Comparison of ENCODE assay signal across 24 cellular contexts in the genomic region with DNA sequence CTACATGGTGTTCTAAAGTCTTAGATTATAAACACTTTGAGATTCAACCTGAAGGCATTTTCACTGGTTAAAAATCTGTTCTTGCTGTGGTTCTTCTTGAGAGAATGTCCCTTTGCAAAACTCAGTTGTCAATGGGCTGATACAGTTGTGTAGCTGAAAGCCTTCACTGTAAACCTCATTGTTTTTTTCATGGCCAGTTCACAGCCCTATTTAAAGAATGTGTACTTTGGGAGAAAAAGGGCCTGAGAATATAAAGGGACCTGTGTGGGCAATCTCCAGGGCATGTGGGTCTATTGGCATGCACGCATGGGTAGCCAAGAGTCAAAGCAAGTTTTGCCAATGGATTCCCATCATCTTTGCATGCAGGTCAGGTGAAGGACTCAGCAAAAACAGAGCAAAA. TPM values are rescaled to one million over a fixed set of nuclear protein-coding genes. Genes with fewer than 3 reads are reported as not detected.
A peak's percentile ranks its signal among the peaks of the same experiment; 100 is the strongest.
DNase-seq lines count a peak whose midpoint lies in the region; ATAC-seq and TF ChIP-seq lines count a peak whose summit lies in the region.
"Had no signal": no experiment of that assay in that cellular context is flagged by ENCODE, and none has a peak within 500 bp of the region (broad histone marks: within the 10 kb centered on the region; RNA-seq: fewer than 3 reads in every experiment).

No MANE protein-coding gene starts in this region.

- no peak for TF ChIP-seq CTCF in IMR-90 (conservative IDR thresholded peaks at IDR 0.05; ENCODE audit: low read depth, low read length)
- no peak for TF ChIP-seq CTCF in osteoblast (IDR thresholded peaks at IDR 0.05; ENCODE audit: extremely low read depth, low read depth, low read length)
- TF ChIP-seq CTCF in lower leg skin (IDR thresholded peaks at IDR 0.05): no peak

- H4K91ac ChIP-seq in IMR-90 (ENCODE audit: insufficient read depth, low read depth, low read length): no peak overlapping the region; the same call in 1 of the 2 replicates

- H3K27ac Mint-ChIP-seq in effector memory CD8-positive, alpha-beta T cell: peak overlapping the region; percentile 49 to 72
- H3K27ac Mint-ChIP-seq: naive B cell had no signal

- H3K9me3 Mint-ChIP-seq in effector memory CD8-positive, alpha-beta T cell: no peaks in the 10 kb centered on the region
- H3K9me3 Mint-ChIP-seq: activated T-helper 2 cell treated with anti-CD3 and anti-CD28 coated beads, Interferon-gamma antibody, Interleukin-2, Interleukin-4, amounts not matched to agents 10 μg/mL and 5 μg/mL and 100 μg/mL, durations not matched to agents 14 hours and 24 hours and 36 hours; IgD-negative memory B cell; naive B cell had no signal

- peak overlapping the region; percentile 17 for H2BK5ac ChIP-seq in IMR-90 (ENCODE audit: low read depth, low read length, poor library complexity, severe bottlenecking)

- H2AFZ ChIP-seq in ACC112 (ENCODE audit: low read length, unreplicated experiment) (no peak overlapping the region), IMR-90 (replicated peaks; ENCODE audit: low read length, poor library complexity) (no peak overlapping the region), osteoblast (ENCODE audit: low read length) (no peak overlapping the region)

- H3K27me3 ChIP-seq in ACC112 (ENCODE audit: insufficient read depth, low read length): no peaks in the 10 kb centered on the region
- H3K27me3 ChIP-seq in IMR-90 (ENCODE audit: control insufficient read depth, insufficient read depth, low read length): no peaks in the 10 kb centered on the region
- no peaks in the 10 kb centered on the region for H3K27me3 ChIP-seq in osteoblast (ENCODE audit: insufficient read depth, low read length)
- H3K27me3 ChIP-seq: colonic mucosa had no signal

- no peak overlapping the region for H3K18ac ChIP-seq in IMR-90 (ENCODE audit: low read depth, low read length)

- H3K9me3 ChIP-seq in IMR-90 (ENCODE audit: control insufficient read depth, insufficient read depth, low read length) (no peaks in the 10 kb centered on the region), osteoblast (ENCODE audit: low read depth, low read length) (no peaks in the 10 kb centered on the region)
- H3K9me3 ChIP-seq: breast epithelium, colonic mucosa, heart left ventricle had no signal

- H3K4me3 ChIP-seq in ACC112 (ENCODE audit: low read depth, low read length): no peak overlapping the region
- H3K4me3 ChIP-seq in IMR-90 (ENCODE audit: insufficient read depth, low read depth, low read length): no peak overlapping the region
- H3K4me3 ChIP-seq in osteoblast (ENCODE audit: insufficient read depth, low read length): no peak overlapping the region
- no peak overlapping the region for H3K4me3 ChIP-seq in lower leg skin (ENCODE audit: low read depth, poor library complexity, severe bottlenecking)
- H3K4me3 ChIP-seq: breast epithelium, colonic mucosa, heart left ventricle, smooth muscle cell had no signal

- H4K8ac ChIP-seq in IMR-90 (ENCODE audit: low read depth in 2 of 2, low read length in 2 of 2): no peak overlapping the region

- dilution Hi-C loops in IMR-90 (cut with HindIII; ENCODE audit: low sequenced_read_pairs, unreplicated experiment): no loop called here

- H2AK9ac ChIP-seq in IMR-90 (replicated peaks; ENCODE audit: low read depth, low read length, poor library complexity): no peak overlapping the region

- no peaks in the 10 kb centered on the region for H4K20me1 ChIP-seq in IMR-90 (ENCODE audit: insufficient read depth, low read length)
- no peaks in the 10 kb centered on the region for H4K20me1 ChIP-seq in osteoblast (ENCODE audit: insufficient read depth, low read length)

- TF ChIP-seq POLR2A in IMR-90 (IDR thresholded peaks at IDR 0.05; ENCODE audit: low read depth, low read length) (no peak), lower leg skin (IDR thresholded peaks at IDR 0.05) (no peak)

- no peaks in the 10 kb centered on the region for H3K36me3 Mint-ChIP-seq in effector memory CD8-positive, alpha-beta T cell (ENCODE audit: insufficient read depth)
- H3K36me3 Mint-ChIP-seq: IgD-negative memory B cell, naive B cell had no signal

- H2BK20ac ChIP-seq in IMR-90 (ENCODE audit: low read depth, low read length): 0 out of 2 replicates have a peak overlapping the region, but pooled peaks have one; percentile 17

- H3K14ac ChIP-seq in IMR-90 (replicated peaks; ENCODE audit: low read depth, low read length): peak overlapping the region; percentile 46; the same call in 1 of the 2 replicates

- H4K5ac ChIP-seq in IMR-90 (ENCODE audit: low read depth, low read length): peak overlapping the region; percentile 54; the same call in 1 of the 2 replicates

- CTCF ChIA-PET in IMR-90 (lab: Yijun Ruan, JAX): no interaction called here

- WGBS in IMR-90 (ENCODE audit: extremely low coverage in 2 of 2, insufficient read length in 1 of 2), 2 experiments: 67% methylated on average over 1 of the region's 1 CpG; no CpG with 5 or more reads in 1 of the 2 experiments
- 63 to 88% methylated on average over 1 of the region's 1 CpG for WGBS in lower leg skin, 2 donors

- H3K79me2 ChIP-seq in ACC112 (ENCODE audit: control insufficient read depth, insufficient read depth, low read length, unreplicated experiment) (no peaks in the 10 kb centered on the region), osteoblast (ENCODE audit: insufficient read depth, low read length) (no peaks in the 10 kb centered on the region)

- H3K4me1 ChIP-seq in ACC112 (ENCODE audit: control insufficient read depth, insufficient read depth, low read length, unreplicated experiment) (peaks cover 41% of the 10 kb centered on the region), IMR-90 (ENCODE audit: control insufficient read depth, insufficient read depth, low read length) (peaks cover 14% of the 10 kb centered on the region), osteoblast (ENCODE audit: insufficient read depth, low read length) (peaks cover 47% of the 10 kb centered on the region)
- H3K4me1 ChIP-seq: breast epithelium, colonic mucosa had no signal

- H2BK120ac ChIP-seq in IMR-90 (ENCODE audit: low read depth, low read length): peak overlapping the region; percentile 43

- H3K9ac ChIP-seq in IMR-90 (ENCODE audit: low read depth, low read length): no peak overlapping the region

- H2BK15ac ChIP-seq in IMR-90 (ENCODE audit: low read depth, low read length): no peak overlapping the region

- POLR2A ChIA-PET in IMR-90 (lab: Charles Lee; ENCODE audit: unreplicated experiment): no interaction called here

- H3K36me3 ChIP-seq in ACC112 (ENCODE audit: insufficient read depth, low read length): no peaks in the 10 kb centered on the region
- H3K36me3 ChIP-seq in IMR-90 (ENCODE audit: control insufficient read depth, insufficient read depth, low read length): no peaks in the 10 kb centered on the region
- no peaks in the 10 kb centered on the region for H3K36me3 ChIP-seq in osteoblast (ENCODE audit: insufficient read depth, low read length)
- H3K36me3 ChIP-seq: breast epithelium, colonic mucosa, heart left ventricle had no signal

- H3K56ac ChIP-seq in IMR-90 (ENCODE audit: extremely low read depth, insufficient read depth, low read length): no peak overlapping the region

- H3K79me1 ChIP-seq in IMR-90 (ENCODE audit: low read depth in 1 of 2, low read length in 2 of 2): no peaks in the 10 kb centered on the region

- in situ Hi-C loops in IMR-90 (cut with MboI; ENCODE audit: low sequenced_read_pairs) (no loop called here), ACHN (cut with HindIII; ENCODE audit: low pct_ligation_motif_present, low pct_unique_long_range_greater_than_20kb, low sequenced_read_pairs) (no loop called here)

- H3K4me1 Mint-ChIP-seq in effector memory CD8-positive, alpha-beta T cell (ENCODE audit: low read depth in 2 of 2): peaks cover 4 to 7% of the 10 kb centered on the region in 2 donors

- DNase-seq in IMR-90 (no peak), osteoblast (ENCODE audit: insufficient read length, low spot score, missing footprints) (no peak), left lobe of liver (ENCODE audit: low spot score) (no peak), ACHN (no peak), lower leg skin (ENCODE audit: low spot score in 2 of 2) (no peak)
- DNase-seq in effector memory CD8-positive, alpha-beta T cell: no peak
- DNase-seq: activated CD4-positive, alpha-beta T cell treated with anti-CD3 and anti-CD28 coated beads, Interleukin-2, amount 50 U/mL, for 1 hour; activated CD8-positive, alpha-beta memory T cell treated with anti-CD3 and anti-CD28 coated beads, Interleukin-2, amount 50 U/mL, for 4 hours; colonic mucosa; heart left ventricle; naive B cell; NCI-H1092 treated with DMSO at 0.1 percent for 48 hours; NCI-H2029; NCI-H2227 treated with DMSO at 0.1 percent for 48 hours; NCI-H748 treated with DMSO at 0.1 percent for 48 hours; stimulated activated CD4-positive, alpha-beta T cell treated with anti-CD3 and anti-CD28 coated beads, Interleukin-2, amount 100 ng/mL, for 24 hours; T-helper 9 cell had no signal

- intact Hi-C loops in IMR-90 (cut with micrococcal nuclease): loop anchor here (10.0 kb wide), 1 partner anchor 586 kb away; no protein-coding TSS in a partner anchor
- intact Hi-C loops in lower leg skin (cut with DNase I; ENCODE audit: low total_unique reads): no loop called here

- no peak overlapping the region for H3K4me3 Mint-ChIP-seq in effector memory CD8-positive, alpha-beta T cell
- H3K4me3 Mint-ChIP-seq: IgD-negative memory B cell, naive B cell had no signal

- H3K27ac ChIP-seq in ACC112 (ENCODE audit: low read depth, low read length): peak overlapping the region; percentile 82; the same call in 1 of the 2 replicates
- no peak overlapping the region for H3K27ac ChIP-seq in IMR-90 (ENCODE audit: insufficient read depth, low read length)
- peak overlapping the region; percentile 55 for H3K27ac ChIP-seq in osteoblast (ENCODE audit: low read depth, low read length)
- H3K27ac ChIP-seq: colonic mucosa had no signal

- H3K23ac ChIP-seq in IMR-90 (ENCODE audit: low read depth, low read length): no peak overlapping the region

- no peaks in the 10 kb centered on the region for H3K27me3 Mint-ChIP-seq in effector memory CD8-positive, alpha-beta T cell
- H3K27me3 Mint-ChIP-seq: IgD-negative memory B cell had no signal

- no peak overlapping the region; the same call in 1 of the 2 replicates for H3K4ac ChIP-seq in IMR-90 (ENCODE audit: low read depth, low read length)

- H3K9me1 ChIP-seq in IMR-90 (ENCODE audit: insufficient read depth, low read length): peaks cover 13% of the 10 kb centered on the region; the same call in 1 of the 2 replicates

- H3K4me2 ChIP-seq in IMR-90 (ENCODE audit: low read depth, low read length): 0 out of 2 replicates have a peak overlapping the region, but pooled peaks have one; percentile 44
- no peak overlapping the region for H3K4me2 ChIP-seq in osteoblast (ENCODE audit: insufficient read depth, low read length)
- H3K4me2 ChIP-seq: smooth muscle cell had no signal

- no peak for TF ChIP-seq RAD21 in IMR-90 (IDR thresholded peaks at IDR 0.05; ENCODE audit: low read length)

- 0 out of 2 replicates have a peak overlapping the region, but pooled peaks have one; percentile 17 for H2AK5ac ChIP-seq in IMR-90 (ENCODE audit: low read depth, low read length)

- no peak for ATAC-seq in IMR-90 (ENCODE audit: low read depth)
- no peak for ATAC-seq in effector memory CD8-positive, alpha-beta T cell (replicated peaks)
- no peak for ATAC-seq in left lobe of liver
- ATAC-seq in GM19467 (IDR thresholded peaks at IDR 0.05; ENCODE audit: unreplicated experiment): no peak

- BruUV-seq in IMR-90 (replicated peaks; lab: Mats Ljungman, UMichigan): no TSS peak

RNA-seq across cellular contexts. Expression of gene MAP7D3, which starts 7.8 kb away (rescaled TPM):
- total RNA-seq in IMR-90 (2012; rRNA removed): 21.7 and 23.8 TPM in 2 replicates
- polyA plus RNA-seq in IMR-90 (2012; rRNA removed): 9.7 and 10.0 TPM in 2 replicates
- polyA plus RNA-seq in IMR-90 (2012; cell fraction: cytosol; rRNA removed): 4.4 and 5.7 TPM in 2 replicates
- polyA plus RNA-seq in IMR-90 (2012; cell fraction: nucleus; rRNA removed; ENCODE audit: low replicate concordance): 6.1 and 14.1 TPM in 2 replicates
- 19.2 and 23.6 TPM in 2 replicates for total RNA-seq in osteoblast
- 2.8 TPM for total RNA-seq in left lobe of liver
- total RNA-seq in lower leg skin: 1 to 10 TPM; 4.4 to 7.6 (median 5.4) TPM

RNA-seq across cellular contexts. Expression of gene ADGRG4, which starts 41.8 kb away (rescaled TPM):
- total RNA-seq in IMR-90 (2012; rRNA removed) (not detected in 2 replicates), osteoblast (not detected in 2 replicates), left lobe of liver (0.13 TPM), lower leg skin (not detected)
- under 0.01 TPM in 1 of 2 replicates, not detected in the other for polyA plus RNA-seq in IMR-90 (2012; rRNA removed)
- polyA plus RNA-seq in IMR-90 (2012; cell fraction: cytosol; rRNA removed): not detected in 2 replicates
- polyA plus RNA-seq in IMR-90 (2012; cell fraction: nucleus; rRNA removed; ENCODE audit: low replicate concordance): 0.02 TPM in 1 of 2 replicates, not detected in the other
- total RNA-seq: activated T-helper 2 cell treated with anti-CD3 and anti-CD28 coated beads, Interferon-gamma antibody, Interleukin-2, Interleukin-4, amounts not matched to agents 10 μg/mL and 5 μg/mL and 100 μg/mL, durations not matched to agents 14 hours and 24 hours and 36 hours; OCI-LY7; smooth muscle cell had no signal
- polyA plus RNA-seq: heart left ventricle, IgD-negative memory B cell, smooth muscle cell had no signal
